Comparison of ENCODE assay signal across 24 cellular contexts in the genomic region with DNA sequence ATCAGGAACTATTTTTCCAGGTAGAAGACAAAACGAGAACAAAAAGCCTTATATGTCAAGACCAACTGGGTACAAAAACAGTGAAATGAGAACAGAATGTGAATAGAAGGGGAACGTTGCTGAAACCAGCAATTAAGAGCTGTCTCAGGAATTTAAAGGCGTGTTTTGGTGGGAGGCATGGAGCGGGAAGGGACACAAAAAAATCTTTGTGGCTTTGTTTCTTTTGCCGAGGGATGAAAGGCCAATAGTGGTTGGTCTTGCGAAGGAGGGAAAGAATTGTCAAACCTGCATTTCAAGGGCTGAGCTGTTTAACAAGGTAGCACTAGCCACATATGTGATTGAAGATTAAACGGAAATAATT.
DNase-seq lines count a peak whose midpoint lies in the region; ATAC-seq and TF ChIP-seq lines count a peak whose summit lies in the region.
"Had no signal": no experiment of that assay in that cellular context is flagged by ENCODE, and none has a peak within 500 bp of the region (broad histone marks: within the 10 kb centered on the region; RNA-seq: fewer than 3 reads in every experiment).

No MANE protein-coding gene starts in this region.

- no peak overlapping the region for H4K8ac ChIP-seq in neuronal stem cell (ENCODE audit: low read depth, low read length)

- POLR2A ChIA-PET in A673 (lab: Charles Lee; ENCODE audit: low non-redundant PET): no interaction called here

- H3K4me1 Mint-ChIP-seq in GM23338: peaks cover 24% of the 10 kb centered on the region
- no peaks in the 10 kb centered on the region for H3K4me1 Mint-ChIP-seq in activated T-cell treated with anti-CD3 and anti-CD28 coated beads, Interleukin-2, amount 50 U/mL, for 4 hours (ENCODE audit: low read depth)

- no peak overlapping the region for H2BK5ac ChIP-seq in neuronal stem cell (ENCODE audit: low read length)

- H2BK15ac ChIP-seq in neuronal stem cell (ENCODE audit: low read length): no peak overlapping the region

- no peaks in the 10 kb centered on the region for H3K36me3 ChIP-seq in GM23338 (ENCODE audit: insufficient read depth)
- no peaks in the 10 kb centered on the region for H3K36me3 ChIP-seq in neuronal stem cell (replicated peaks in 1 of 2; ENCODE audit: control insufficient read depth in 2 of 2, insufficient read depth in 2 of 2, low read length in 2 of 2)
- H3K36me3 ChIP-seq in A673 (ENCODE audit: insufficient read depth, low read length, poor library complexity, severe bottlenecking): no peaks in the 10 kb centered on the region

- BruUV-seq in A673 (replicated peaks; lab: Mats Ljungman, UMichigan): no TSS peak

- H3K27ac ChIP-seq in GM23338 (ENCODE audit: low read depth) (no peak overlapping the region), neuronal stem cell (replicated peaks; ENCODE audit: low read length) (peak overlapping the region; percentile 67), A673 (ENCODE audit: low read depth, low read length, poor library complexity, severe bottlenecking) (no peak overlapping the region)
- H3K27ac ChIP-seq: C4-2B, HL-60 had no signal

- intact Hi-C loops in A673 (cut with micrococcal nuclease; ENCODE audit: unreplicated experiment): no loop called here

- H3K79me2 ChIP-seq in GM23338 (replicated peaks; ENCODE audit: insufficient read depth): no peaks in the 10 kb centered on the region

- no peak overlapping the region for H2BK12ac ChIP-seq in neuronal stem cell (ENCODE audit: low read length)

- peak overlapping the region; percentile 1; the same call in 1 of the 2 replicates for H3K27ac Mint-ChIP-seq in GM23338

- DNase-seq in GM23338 (ENCODE audit: low spot score) (peak; percentile 25), astrocyte of the hippocampus (ENCODE audit: low read depth, low spot score) (peak; percentile 39), islet precursor cell (peak; percentile 79), neuronal stem cell (ENCODE audit: low spot score) (peak; percentile 47), NCI-H146 (lab: John Stamatoyannopoulos, UW) (no peak), A673 (ENCODE audit: low spot score) (no peak)
- no peak for DNase-seq in activated T-cell treated with anti-CD3 and anti-CD28 coated beads, Interleukin-2, amount 50 U/mL, for 4 hours
- DNase-seq: DMS53; GF-D8; KG1; NCI-H1092 treated with DMSO at 0.1 percent for 48 hours; NCI-H2029 treated with DMSO at 0.1 percent for 48 hours; NCI-H2171; NCI-H345; NCI-H524; NCI-H774; NK-92 treated with Interleukin-12 subunit alpha and Interleukin-12 subunit beta, amount 100 ng/mL, for 24 hours; SIG-M5; SK-N-SH had no signal

- TF ChIP-seq CTCF in GM23338 (conservative IDR thresholded peaks at IDR 0.05; ENCODE audit: low read depth in 2 of 2) (no peak), A673 (conservative IDR thresholded peaks at IDR 0.05; ENCODE audit: low read depth, low read length) (no peak)

- H2AK5ac ChIP-seq in neuronal stem cell (ENCODE audit: low read depth, low read length): no peak overlapping the region

- no peaks in the 10 kb centered on the region for H3K36me3 Mint-ChIP-seq in GM23338 (ENCODE audit: low read depth)
- H3K36me3 Mint-ChIP-seq in activated T-cell treated with anti-CD3 and anti-CD28 coated beads, Interleukin-2, amount 50 U/mL, for 4 hours (ENCODE audit: insufficient read depth): no peaks in the 10 kb centered on the region

- H3K4me3 Mint-ChIP-seq in GM23338: no peak overlapping the region
- no peak overlapping the region for H3K4me3 Mint-ChIP-seq in activated T-cell treated with anti-CD3 and anti-CD28 coated beads, Interleukin-2, amount 50 U/mL, for 4 hours

- H3K4me3 ChIP-seq in GM23338 (no peak overlapping the region), neuronal stem cell (ENCODE audit: low read length in 2 of 2) (no peak overlapping the region), A673 (ENCODE audit: low read depth, low read length, poor library complexity, severe bottlenecking) (no peak overlapping the region)

- H3F3A ChIP-seq in GM23338 (replicated peaks; ENCODE audit: low read depth): no peaks in the 10 kb centered on the region

- H3K9me3 ChIP-seq in neuronal stem cell (replicated peaks in 1 of 2; ENCODE audit: control insufficient read depth in 2 of 2, insufficient read depth in 1 of 2, low read depth in 1 of 2, low read length in 2 of 2): no peaks in the 10 kb centered on the region
- H3K9me3 ChIP-seq in A673 (ENCODE audit: low read depth, low read length, poor library complexity, severe bottlenecking): no peaks in the 10 kb centered on the region
- H3K9me3 ChIP-seq: SK-N-SH had no signal

- H3K4me2 ChIP-seq in GM23338: peak overlapping the region; percentile 64; the same call in 1 of the 2 replicates
- H3K4me2 ChIP-seq in neuronal stem cell (ENCODE audit: insufficient read depth, low read length, poor library complexity, severe bottlenecking): no peak overlapping the region

- peaks cover 19% of the 10 kb centered on the region; the same call in 1 of the 2 replicates for H3K9me2 ChIP-seq in GM23338 (ENCODE audit: insufficient read depth)
- H3K9me2 ChIP-seq: SK-N-SH had no signal

- no peaks in the 10 kb centered on the region for H4K20me1 ChIP-seq in GM23338 (replicated peaks; ENCODE audit: insufficient read depth)

- no peak overlapping the region for H3K4ac ChIP-seq in neuronal stem cell (ENCODE audit: low read length)

- no peak overlapping the region for H3K9ac ChIP-seq in neuronal stem cell (ENCODE audit: low read depth, low read length, poor library complexity)
- H3K9ac ChIP-seq: SK-N-SH had no signal

- H3K79me1 ChIP-seq in neuronal stem cell (ENCODE audit: low read depth, low read length): no peaks in the 10 kb centered on the region

- H4K91ac ChIP-seq in neuronal stem cell (ENCODE audit: low read depth, low read length, poor library complexity): no peak overlapping the region

- ATAC-seq in GM23338 (no peak), GM18909 (IDR thresholded peaks at IDR 0.05; ENCODE audit: poor library complexity, unreplicated experiment) (no peak)
- no peak for ATAC-seq in activated T-cell treated with anti-CD3 and anti-CD28 coated beads, Interleukin-2, amount 50 U/mL, for 4 hours
- ATAC-seq: HCT116, Panc1 had no signal

- H3K14ac ChIP-seq in neuronal stem cell (ENCODE audit: low read length): no peak overlapping the region

- H3K4me1 ChIP-seq in GM23338 (ENCODE audit: insufficient read depth) (peaks cover 17% of the 10 kb centered on the region), neuronal stem cell (ENCODE audit: control insufficient read depth in 2 of 2, insufficient read depth in 1 of 2, low read depth in 1 of 2, low read length in 2 of 2) (peaks cover 3 to 11% of the 10 kb centered on the region in 2 donors), A673 (ENCODE audit: insufficient read depth, low read length, poor library complexity, severe bottlenecking) (peaks cover 2% of the 10 kb centered on the region)

- WGBS in neuronal stem cell (ENCODE audit: extremely low coverage in 2 of 2, insufficient read length in 2 of 2, insufficient replicate concordance in 1 of 2), 2 donors: no CpG with 5 or more reads among the region's 7 CpGs

- H2AFZ ChIP-seq in GM23338 (no peak overlapping the region), neuronal stem cell (ENCODE audit: low read length) (peak overlapping the region; percentile 48)

- H3K18ac ChIP-seq in neuronal stem cell (ENCODE audit: low read length): no peak overlapping the region

- H3K27me3 ChIP-seq in GM23338 (ENCODE audit: insufficient read depth): no peaks in the 10 kb centered on the region
- H3K27me3 ChIP-seq in neuronal stem cell (ENCODE audit: control insufficient read depth in 3 of 3, insufficient read depth in 3 of 3, low read depth in 1 of 3, low read length in 3 of 3): no peaks in the 10 kb centered on the region
- no peaks in the 10 kb centered on the region for H3K27me3 ChIP-seq in A673 (replicated peaks; ENCODE audit: insufficient read depth, low read depth, low read length, poor library complexity)

- CTCF ChIA-PET in A673 (lab: Charles Lee): no interaction called here

- H3K23ac ChIP-seq in neuronal stem cell (ENCODE audit: low read depth, low read length, poor library complexity): no peak overlapping the region

- no peaks in the 10 kb centered on the region; the same call in 2 of the 3 replicates for H3K9me3 Mint-ChIP-seq in GM23338
- H3K9me3 Mint-ChIP-seq in activated T-cell treated with anti-CD3 and anti-CD28 coated beads, Interleukin-2, amount 50 U/mL, for 4 hours: no peaks in the 10 kb centered on the region

- no peak overlapping the region for H2BK120ac ChIP-seq in neuronal stem cell (ENCODE audit: low read depth, low read length)

- peaks cover 3% of the 10 kb centered on the region for H3K27me3 Mint-ChIP-seq in GM23338 (ENCODE audit: insufficient read depth, low read depth, poor library complexity)
- peaks cover 11% of the 10 kb centered on the region for H3K27me3 Mint-ChIP-seq in activated T-cell treated with anti-CD3 and anti-CD28 coated beads, Interleukin-2, amount 50 U/mL, for 4 hours (ENCODE audit: low read depth)

TF ChIP-seq in GM23338, 12 proteins besides CTCF, POLR2A, EP300 and RAD21:
- TF ChIP-seq ZNF331 (CRISPR knock-in tag; IDR thresholded peaks at IDR 0.05; ENCODE audit: low read depth) (no peak), NANOG (IDR thresholded peaks at IDR 0.05; ENCODE audit: borderline replicate concordance) (no peak)

Comparison
In these comparisons a context has a peak if more than half of its experiments do, and no peak if none do; other contexts are left out.
1. DNase-seq: peak in GM23338 (single experiment), astrocyte of the hippocampus (single experiment), islet precursor cell (single experiment) and neuronal stem cell (single experiment); none in NCI-H146 (single experiment), activated T-cell treated with anti-CD3 and anti-CD28 coated beads, Interleukin-2, amount 50 U/mL, for 4 hours (single experiment) and A673 (single experiment).